19 cellular contexts compared by ENCODE assay signal in genomic region chr13:43915451-43915850, GRCh38. TPM values are rescaled to one million over a fixed set of nuclear protein-coding genes. Genes with fewer than 3 reads are reported as not detected.
DNase-seq lines count a peak whose midpoint lies in the region; ATAC-seq and TF ChIP-seq lines count a peak whose summit lies in the region.
"Had no signal": no experiment of that assay in that cellular context is flagged by ENCODE, and none has a peak within 500 bp of the region (broad histone marks: within the 10 kb centered on the region; RNA-seq: fewer than 3 reads in every experiment).

No MANE protein-coding gene starts in this region.

- BruUV-seq in IMR-90 (replicated peaks; lab: Mats Ljungman, UMichigan): no TSS peak

- H2BK120ac ChIP-seq in IMR-90 (ENCODE audit: low read depth, low read length): no peak overlapping the region

- no peak overlapping the region for H3K4me2 ChIP-seq in IMR-90 (ENCODE audit: low read depth, low read length)
- H3K4me2 ChIP-seq: KMS-11 had no signal

- POLR2A ChIA-PET in IMR-90 (lab: Charles Lee; ENCODE audit: unreplicated experiment): no interaction called here

- H3K36me3 ChIP-seq in IMR-90 (ENCODE audit: control insufficient read depth, insufficient read depth, low read length): no peaks in the 10 kb centered on the region
- H3K36me3 ChIP-seq: Peyer's patch had no signal

- TF ChIP-seq POLR2A in IMR-90 (IDR thresholded peaks at IDR 0.05; ENCODE audit: low read depth, low read length) (no peak), erythroblast (IDR thresholded peaks at IDR 0.05; ENCODE audit: low read length) (no peak)

- in situ Hi-C loops in IMR-90 (cut with MboI; ENCODE audit: low sequenced_read_pairs) (loop anchor here (25.0 kb wide), 1 partner anchor 1397 kb away; no protein-coding TSS in a partner anchor), astrocyte of the spinal cord (cut with HindIII; ENCODE audit: low sequenced_read_pairs) (loop anchor here (25.0 kb wide), 1 partner anchor 547 kb away; no protein-coding TSS in a partner anchor)

- H3K18ac ChIP-seq in IMR-90 (ENCODE audit: low read depth, low read length): no peak overlapping the region

- no peaks in the 10 kb centered on the region for H4K20me1 ChIP-seq in IMR-90 (ENCODE audit: insufficient read depth, low read length)

- intact Hi-C loops in IMR-90 (cut with micrococcal nuclease): no loop called here

- no peak overlapping the region for H3K14ac ChIP-seq in IMR-90 (replicated peaks; ENCODE audit: low read depth, low read length)

- WGBS in IMR-90 (ENCODE audit: extremely low coverage in 2 of 2, insufficient read length in 1 of 2), 2 experiments: no CpG with 5 or more reads among the region's 6 CpGs

- H3K27ac ChIP-seq in IMR-90 (ENCODE audit: insufficient read depth, low read length): no peak overlapping the region
- H3K27ac ChIP-seq: 22Rv1, KMS-11, Peyer's patch had no signal

- H3K23ac ChIP-seq in IMR-90 (ENCODE audit: low read depth, low read length): no peak overlapping the region

- H2BK15ac ChIP-seq in IMR-90 (ENCODE audit: low read depth, low read length): no peak overlapping the region

- H2AFZ ChIP-seq in IMR-90 (replicated peaks; ENCODE audit: low read length, poor library complexity): no peak overlapping the region

- H4K91ac ChIP-seq in IMR-90 (ENCODE audit: insufficient read depth, low read depth, low read length): no peak overlapping the region

- no peak for TF ChIP-seq RAD21 in IMR-90 (IDR thresholded peaks at IDR 0.05; ENCODE audit: low read length)

- H2AK9ac ChIP-seq in IMR-90 (replicated peaks; ENCODE audit: low read depth, low read length, poor library complexity): no peak overlapping the region

- no peak overlapping the region for H4K8ac ChIP-seq in IMR-90 (ENCODE audit: low read depth in 2 of 2, low read length in 2 of 2)

- no peak overlapping the region for H2BK20ac ChIP-seq in IMR-90 (ENCODE audit: low read depth, low read length)

- peaks cover 2% of the 10 kb centered on the region for H3K4me1 ChIP-seq in IMR-90 (ENCODE audit: control insufficient read depth, insufficient read depth, low read length)
- H3K4me1 ChIP-seq: Peyer's patch had no signal

- H4K5ac ChIP-seq in IMR-90 (ENCODE audit: low read depth, low read length): no peak overlapping the region

- H2BK5ac ChIP-seq in IMR-90 (ENCODE audit: low read depth, low read length, poor library complexity, severe bottlenecking): no peak overlapping the region

- ATAC-seq in IMR-90 (ENCODE audit: low read depth): peak; percentile 70

- H3K4ac ChIP-seq in IMR-90 (ENCODE audit: low read depth, low read length): no peak overlapping the region

- CTCF ChIA-PET in IMR-90 (lab: Yijun Ruan, JAX): interaction anchor here (1.2 kb wide), 1 partner anchor 10 kb away, joined by 4 read pairs; no protein-coding TSS in a partner anchor

- DNase-seq in AG08395 (ENCODE audit: low spot score) (peak; percentile 55), IMR-90 (peak; percentile 62), astrocyte of the spinal cord (ENCODE audit: low read depth, low spot score) (peak; percentile 63), iris pigment epithelial cell (ENCODE audit: low read depth) (peak; percentile 3), DMS 273 (lab: John Stamatoyannopoulos, UW; ENCODE audit: unreplicated experiment) (no peak), RKO (ENCODE audit: low spot score) (no peak), erythroblast (lab: John Stamatoyannopoulos, UW) (no peak)
- DNase-seq in stimulated activated naive CD4-positive, alpha-beta T cell treated with Interleukin-2 at 50 U/mL for 16 hours (lab: John Stamatoyannopoulos, UW): no peak
- DNase-seq: CD4-positive, alpha-beta memory T cell; EL; NCI-H1092; NCI-H146; NCI-H2081; NK-92 treated with Interleukin-12 subunit alpha and Interleukin-12 subunit beta, amount 100 ng/mL, for 24 hours; Peyer's patch; Right ventricle myocardium superior; SW 1271 had no signal

- H3K27me3 ChIP-seq in IMR-90 (ENCODE audit: control insufficient read depth, insufficient read depth, low read length): no peaks in the 10 kb centered on the region
- H3K27me3 ChIP-seq: Peyer's patch had no signal

- H3K4me3 ChIP-seq in IMR-90 (ENCODE audit: insufficient read depth, low read depth, low read length) (no peak overlapping the region), astrocyte of the spinal cord (ENCODE audit: low read depth, low read length) (no peak overlapping the region)
- H3K4me3 ChIP-seq: Peyer's patch had no signal

- TF ChIP-seq CTCF in IMR-90 (conservative IDR thresholded peaks at IDR 0.05; ENCODE audit: low read depth, low read length) (no peak), astrocyte of the spinal cord (IDR thresholded peaks at IDR 0.05; ENCODE audit: low read depth, low read length) (no peak)

- dilution Hi-C loops in IMR-90 (cut with HindIII; ENCODE audit: low sequenced_read_pairs, unreplicated experiment): loop anchor here (25.0 kb wide), 1 partner anchor 547 kb away; no protein-coding TSS in a partner anchor

- no peak overlapping the region for H2AK5ac ChIP-seq in IMR-90 (ENCODE audit: low read depth, low read length)

- H3K9me3 ChIP-seq in IMR-90 (ENCODE audit: control insufficient read depth, insufficient read depth, low read length): no peaks in the 10 kb centered on the region
- H3K9me3 ChIP-seq: Peyer's patch had no signal

- H3K9ac ChIP-seq in IMR-90 (ENCODE audit: low read depth, low read length): no peak overlapping the region
- H3K9ac ChIP-seq: KMS-11 had no signal

- H3K9me1 ChIP-seq in IMR-90 (ENCODE audit: insufficient read depth, low read length): no peaks in the 10 kb centered on the region

- no peak overlapping the region for H3K56ac ChIP-seq in IMR-90 (ENCODE audit: extremely low read depth, insufficient read depth, low read length)

- no peaks in the 10 kb centered on the region for H3K79me1 ChIP-seq in IMR-90 (ENCODE audit: low read depth in 1 of 2, low read length in 2 of 2)

TF ChIP-seq in IMR-90, 13 proteins besides CTCF, POLR2A, EP300 and RAD21:
- no peak for TF ChIP-seq MXI1 (IDR thresholded peaks at IDR 0.05; ENCODE audit: borderline replicate concordance, low read depth, low read length)
- no peak for TF ChIP-seq RCOR1 (IDR thresholded peaks at IDR 0.05; ENCODE audit: insufficient replicate concordance, low read length)
- TF ChIP-seq CEBPB (IDR thresholded peaks at IDR 0.05; ENCODE audit: low read depth, low read length): no peak
- no peak for TF ChIP-seq ELK1 (IDR thresholded peaks at IDR 0.05; ENCODE audit: borderline replicate concordance, low read depth, low read length)
- no peak for TF ChIP-seq BHLHE40 (IDR thresholded peaks at IDR 0.05; ENCODE audit: low read depth, low read length)
- TF ChIP-seq MAFK (IDR thresholded peaks at IDR 0.05; ENCODE audit: low read depth, low read length): no peak
- TF ChIP-seq USF2 (IDR thresholded peaks at IDR 0.05; ENCODE audit: low read depth, low read length): no peak
- no peak for TF ChIP-seq CHD1 (IDR thresholded peaks at IDR 0.05; ENCODE audit: low read depth, low read length)

RNA-seq across cellular contexts. Expression of gene LACC1, which starts 35.7 kb away (rescaled TPM):
- 4.4 and 4.7 TPM in 2 replicates for total RNA-seq in IMR-90 (2012; rRNA removed)
- polyA plus RNA-seq in IMR-90 (2012; rRNA removed): 1.5 and 3.2 TPM in 2 replicates
- polyA plus RNA-seq in IMR-90 (2012; cell fraction: cytosol; rRNA removed): 0.76 and 0.83 TPM in 2 replicates
- polyA plus RNA-seq in IMR-90 (2012; cell fraction: nucleus; rRNA removed; ENCODE audit: low replicate concordance): 1.1 and 3.7 TPM in 2 replicates

RNA-seq across cellular contexts. Expression of gene CCDC122, which starts 35.9 kb away (rescaled TPM):
- 0.72 and 1.9 TPM in 2 replicates for total RNA-seq in IMR-90 (2012; rRNA removed)
- polyA plus RNA-seq in IMR-90 (2012; rRNA removed): 0.27 and 0.70 TPM in 2 replicates
- 0.12 and 0.21 TPM in 2 replicates for polyA plus RNA-seq in IMR-90 (2012; cell fraction: cytosol; rRNA removed)
- 0.14 and 1.9 TPM in 2 replicates for polyA plus RNA-seq in IMR-90 (2012; cell fraction: nucleus; rRNA removed; ENCODE audit: low replicate concordance)

Comparison
In these comparisons a context has a peak if more than half of its experiments do, and no peak if none do; other contexts are left out.
1. DNase-seq: peak in AG08395 (single experiment), IMR-90 (single experiment), astrocyte of the spinal cord (single experiment) and iris pigment epithelial cell (single experiment); none in DMS 273 (single experiment), stimulated activated naive CD4-positive, alpha-beta T cell treated with Interleukin-2 at 50 U/mL for 16 hours (single experiment), RKO (single experiment) and erythroblast (0 of 2).